In genomic region chrX:41178201-41178600, GRCh38 we compare ENCODE assay signal across 16 cellular contexts.
DNase-seq lines count a peak whose midpoint lies in the region; ATAC-seq, FAIRE-seq and TF ChIP-seq lines count a peak whose summit lies in the region.
"Had no signal": no experiment of that assay in that cellular context is flagged by ENCODE, and none has a peak within 500 bp of the region (broad histone marks: within the 10 kb centered on the region; RNA-seq: fewer than 3 reads in every experiment).

No MANE protein-coding gene starts in this region.

- no peak overlapping the region for H2BK20ac ChIP-seq in H9 (ENCODE audit: low read depth, low read length, poor library complexity, severe bottlenecking)

- no peak overlapping the region for H2AK5ac ChIP-seq in H9 (ENCODE audit: insufficient read length, low read length)

- H4K91ac ChIP-seq in H9 (ENCODE audit: insufficient read length, low read depth, low read length) = no peak overlapping the region

- DNase-seq in NCI-H2171 treated with DMSO at 0.1 percent for 48 hours (lab: John Stamatoyannopoulos, UW) = peak; percentile 24
- DNase-seq in NCI-H2171 (lab: John Stamatoyannopoulos, UW) = no peak
- peak in 3 of 5 donors; percentile 1 to 48 (median 21) for DNase-seq in CD8-positive, alpha-beta memory T cell
- no peak for DNase-seq in H9
- DNase-seq in GM12878 (ENCODE audit: low read depth, low spot score) = peak; percentile 54
- DNase-seq in GM19238 (ENCODE audit: insufficient read length, low spot score) = no peak
- DNase-seq: kidney glomerular epithelial cell, NCI-H1048, retina, WERI-Rb-1 had no signal

- TF ChIP-seq POLR2A in GM12878 (IDR thresholded peaks at IDR 0.05; ENCODE audit: low read depth, low read length) = no peak

- H3K79me2 ChIP-seq in H9 (ENCODE audit: insufficient read depth, low read length) (peaks cover 5% of the 10 kb centered on the region; the same call in 1 of the 2 replicates), GM12878 (ENCODE audit: control insufficient read depth, insufficient read depth, low read length) (no peaks in the 10 kb centered on the region; the same call in 1 of the 2 replicates)

- no peak overlapping the region for H3T11ph ChIP-seq in H9 (ENCODE audit: low read length)

- H3K23ac ChIP-seq in H9 (ENCODE audit: insufficient read length, low read depth, low read length) = no peak overlapping the region

- no peak for TF ChIP-seq CTCF in H9 (conservative IDR thresholded peaks at IDR 0.05)
- TF ChIP-seq CTCF in GM12878 (IDR thresholded peaks at IDR 0.05 in 2 of 3, conservative IDR thresholded peaks at IDR 0.05 in 1 of 3; ENCODE audit: control insufficient read depth in 2 of 3, extremely low read depth in 1 of 3, insufficient read depth in 1 of 3, low read depth in 3 of 3, low read length in 3 of 3) = no peak

- no peaks in the 10 kb centered on the region for H3K27me3 Mint-ChIP-seq in CD8-positive, alpha-beta memory T cell
- no peaks in the 10 kb centered on the region for H3K27me3 Mint-ChIP-seq in H9 (ENCODE audit: low read depth)
- H3K27me3 Mint-ChIP-seq: IgD-negative memory B cell had no signal

- CTCF ChIA-PET in CD8-positive, alpha-beta memory T cell (lab: Charles Lee) = no interaction called here
- CTCF ChIA-PET in GM12878 (lab: Yijun Ruan, JAX) = interaction anchor here (2.7 to 9.8 kb wide), 5 partner anchors 55 to 582 kb away, joined by 13 to 227 read pairs (median 39); no protein-coding TSS in a partner anchor

- peaks cover 13% of the 10 kb centered on the region for H3K4me1 ChIP-seq in CD8-positive, alpha-beta memory T cell (ENCODE audit: insufficient read depth, low read length)
- H3K4me1 ChIP-seq in H9 (ENCODE audit: insufficient read depth, low read length) (no peaks in the 10 kb centered on the region; the same call in 1 of the 2 replicates), GM12878 (ENCODE audit: control insufficient read depth, insufficient read depth, low read length) (peaks cover 8% of the 10 kb centered on the region)

- no peak overlapping the region for H2BK15ac ChIP-seq in H9 (ENCODE audit: low read depth, low read length)

- H3K4me3 ChIP-seq in CD8-positive, alpha-beta memory T cell (ENCODE audit: low read length) = no peak overlapping the region
- H3K4me3 ChIP-seq in GM12878 = no peak overlapping the region
- H3K4me3 ChIP-seq: hepatocyte had no signal

- H3K27ac ChIP-seq in CD8-positive, alpha-beta memory T cell (ENCODE audit: low read depth, low read length) = no peak overlapping the region
- no peak overlapping the region for H3K27ac ChIP-seq in H9 (ENCODE audit: insufficient read length, low read depth, low read length)
- no peak overlapping the region for H3K27ac ChIP-seq in GM12878 (ENCODE audit: control insufficient read depth, insufficient read depth)
- H3K27ac ChIP-seq: hepatocyte, WERI-Rb-1 had no signal

- peak; percentile 72 for ATAC-seq in GM12878
- no peak for ATAC-seq in GM21526 (IDR thresholded peaks at IDR 0.05; ENCODE audit: low FRiP score, unreplicated experiment)
- no peak for ATAC-seq in HG03139 (IDR thresholded peaks at IDR 0.05; ENCODE audit: unreplicated experiment)

- H3K4me1 Mint-ChIP-seq in CD8-positive, alpha-beta memory T cell = peaks cover 35 to 52% (median 46%) of the 10 kb centered on the region in 3 donors
- peaks cover 11 to 46% of the 10 kb centered on the region in 2 experiments for H3K4me1 Mint-ChIP-seq in H9
- H3K4me1 Mint-ChIP-seq: mesothelial cell of epicardium had no signal

- H3K18ac ChIP-seq in H9 (ENCODE audit: insufficient read length, low read depth, low read length) = no peak overlapping the region

- H3K36me3 ChIP-seq in CD8-positive, alpha-beta memory T cell (ENCODE audit: insufficient read depth, low read length) = peaks cover 3% of the 10 kb centered on the region
- peaks cover 0 to 4% of the 10 kb centered on the region in 2 experiments; a peak in 2 of 4 replicates for H3K36me3 ChIP-seq in GM12878 (ENCODE audit: control insufficient read depth in 2 of 2, insufficient read depth in 2 of 2, low read length in 1 of 2)

- whole genome bisulfite sequencing in H9 (ENCODE audit: extremely low coverage, insufficient read length, low lambda C conversion rate) = no CpG with 5 or more reads among the region's 7 CpGs
- WGBS in GM12878 (ENCODE audit: insufficient coverage, insufficient replicate concordance, low lambda C conversion rate, missing lambda C conversion rate) = 64% methylated on average over 5 of the region's 7 CpGs

- peak; percentile 44 for FAIRE-seq in GM12878 (lab: Jason Lieb, UNC)

- H4K20me1 ChIP-seq in H9 (ENCODE audit: control insufficient read depth, insufficient read depth, insufficient read length) (no peaks in the 10 kb centered on the region), GM12878 (ENCODE audit: control insufficient read depth, insufficient read depth) (no peaks in the 10 kb centered on the region)

- peaks cover 9% of the 10 kb centered on the region for H3K79me1 ChIP-seq in H9 (ENCODE audit: insufficient read depth, low read depth, low read length, poor library complexity, severe bottlenecking)

- in situ Hi-C loops in GM12878 (cut with MboI) = no loop called here

- no peak overlapping the region for H4K5ac ChIP-seq in H9 (ENCODE audit: insufficient read length, low read depth, low read length)

- peaks cover 4 to 44% (median 18%) of the 10 kb centered on the region in 3 donors for H3K36me3 Mint-ChIP-seq in CD8-positive, alpha-beta memory T cell
- peaks cover 24 to 72% (median 70%) of the 10 kb centered on the region in 3 experiments for H3K36me3 Mint-ChIP-seq in H9 (ENCODE audit: insufficient read depth in 1 of 3, low read depth in 3 of 3)
- H3K36me3 Mint-ChIP-seq: IgD-negative memory B cell had no signal

- SMC1A ChIA-PET in GM12878 (lab: Charles Lee; ENCODE audit: uncharacterized antibody, unreplicated experiment) = interaction anchor here (0.7 to 11.4 kb wide), 7 partner anchors 36 to 526 kb away, joined by 3 to 163 read pairs (median 4); no protein-coding TSS in a partner anchor

- H3K9me3 Mint-ChIP-seq in CD8-positive, alpha-beta memory T cell = no peaks in the 10 kb centered on the region
- H3K9me3 Mint-ChIP-seq in H9 = peaks cover 49 to 57% of the 10 kb centered on the region in 2 experiments
- H3K9me3 Mint-ChIP-seq: CD14-positive monocyte, IgD-negative memory B cell had no signal

- H3K9ac ChIP-seq in H9 (ENCODE audit: extremely low read depth, insufficient read length, low read length) (no peak overlapping the region), GM12878 (ENCODE audit: control insufficient read depth, insufficient read depth, low read length) (no peak overlapping the region)

- peak overlapping the region in 2 of 8 donors; percentile 36 to 70 for H3K27ac Mint-ChIP-seq in CD8-positive, alpha-beta memory T cell
- H3K27ac Mint-ChIP-seq in H9 = peak overlapping the region in 2 of 3 experiments; percentile 6 to 55; a peak in 3 of 7 replicates
- H3K27ac Mint-ChIP-seq: CD14-positive monocyte, IgD-negative memory B cell, mesothelial cell of epicardium had no signal

- no peak overlapping the region for H4K8ac ChIP-seq in H9 (replicated peaks; ENCODE audit: insufficient read length, low read depth, low read length)

- H3K56ac ChIP-seq in H9 (ENCODE audit: insufficient read length, low read depth, low read length) = no peak overlapping the region

- RAD21 ChIA-PET in GM12878 (lab: Charles Lee; ENCODE audit: unreplicated experiment) = interaction anchor here (0.6 to 10.5 kb wide), 3 partner anchors 59 to 298 kb away, joined by 3 to 116 read pairs (median 37); no protein-coding TSS in a partner anchor

- no peak overlapping the region for H3K14ac ChIP-seq in H9 (ENCODE audit: insufficient read depth, low read length)

- no peak for TF ChIP-seq RAD21 in GM12878 (IDR thresholded peaks at IDR 0.05; ENCODE audit: insufficient read depth, low read depth, low read length)

- H2BK120ac ChIP-seq in H9 (ENCODE audit: low read depth, low read length, poor library complexity, severe bottlenecking) = no peak overlapping the region

- POLR2A ChIA-PET in CD8-positive, alpha-beta memory T cell (lab: Charles Lee) = no interaction called here
- POLR2A ChIA-PET in GM12878 (lab: Charles Lee) = interaction anchor here (0.6 to 1.1 kb wide), 2 partner anchors 10 to 205 kb away, joined by 3 to 9 read pairs; no protein-coding TSS in a partner anchor

- intact Hi-C loops in GM12878 (cut with micrococcal nuclease; ENCODE audit: unreplicated experiment) = no loop called here

- H3K27me3 ChIP-seq in CD8-positive, alpha-beta memory T cell (ENCODE audit: insufficient read depth, low read length, poor library complexity, severe bottlenecking) = no peaks in the 10 kb centered on the region
- H3K27me3 ChIP-seq in H9 (ENCODE audit: insufficient read depth, low read length) (no peaks in the 10 kb centered on the region), GM12878 (replicated peaks in 1 of 2; ENCODE audit: control insufficient read depth in 2 of 2, insufficient read depth in 2 of 2, low read length in 1 of 2) (no peaks in the 10 kb centered on the region)
- H3K27me3 ChIP-seq: hepatocyte had no signal

- H3K4me2 ChIP-seq in H9 (ENCODE audit: insufficient read depth, insufficient read length, low read length) (no peak overlapping the region), GM12878 (ENCODE audit: control insufficient read depth, insufficient read depth) (no peak overlapping the region)
- H3K4me2 ChIP-seq: hepatocyte had no signal

- TF ChIP-seq EP300 in GM12878 (IDR thresholded peaks at IDR 0.05; ENCODE audit: borderline replicate concordance in 1 of 2, control insufficient read depth in 1 of 2, low read depth in 2 of 2, low read length in 2 of 2) = no peak

- H2BK5ac ChIP-seq in H9 (ENCODE audit: insufficient read length, low read length) = no peak overlapping the region

- no TSS peak for BruUV-seq in GM12878 (replicated peaks; lab: Mats Ljungman, UMichigan)

- no peaks in the 10 kb centered on the region for H3K9me3 ChIP-seq in CD8-positive, alpha-beta memory T cell (ENCODE audit: low read length)
- H3K9me3 ChIP-seq in H9 (ENCODE audit: control insufficient read depth, low read depth, low read length) = no peaks in the 10 kb centered on the region
- no peaks in the 10 kb centered on the region for H3K9me3 ChIP-seq in GM12878 (replicated peaks; ENCODE audit: control insufficient read depth, insufficient read depth, low read length)

- peak overlapping the region in 3 of 7 donors; percentile 16 to 75 (median 23) for H3K4me3 Mint-ChIP-seq in CD8-positive, alpha-beta memory T cell
- no peak overlapping the region for H3K4me3 Mint-ChIP-seq in H9
- H3K4me3 Mint-ChIP-seq: CD14-positive monocyte, IgD-negative memory B cell, mesothelial cell of epicardium had no signal

- H2BK12ac ChIP-seq in H9 (ENCODE audit: insufficient read length, low read depth, low read length) = no peak overlapping the region

- H3K23me2 ChIP-seq in H9 (ENCODE audit: insufficient read length, low read depth, low read length, poor library complexity, severe bottlenecking) = no peaks in the 10 kb centered on the region

- no peak overlapping the region for H3K4ac ChIP-seq in H9 (ENCODE audit: low read depth, low read length)

- H2AFZ ChIP-seq in H9 (ENCODE audit: low read length) (no peak overlapping the region), GM12878 (ENCODE audit: control insufficient read depth, low read depth, low read length) (no peak overlapping the region)
- H2AFZ ChIP-seq: hepatocyte had no signal

TF ChIP-seq in GM12878, 131 proteins besides CTCF, POLR2A, EP300 and RAD21 (continues in another document):
- TF ChIP-seq JUND (IDR thresholded peaks at IDR 0.05; ENCODE audit: low read depth, low read length) = no peak
- peak; percentile 88 for TF ChIP-seq MTA2 (IDR thresholded peaks at IDR 0.05; ENCODE audit: low read depth)
- TF ChIP-seq STAT1 (conservative IDR thresholded peaks at IDR 0.05) = no peak
- no peak for TF ChIP-seq YBX1 (IDR thresholded peaks at IDR 0.05)

Comparison
In these comparisons a context has a peak if more than half of its experiments do, and no peak if none do; other contexts are left out.
1. DNase-seq: peak in NCI-H2171 treated with DMSO at 0.1 percent for 48 hours (single experiment), CD8-positive, alpha-beta memory T cell (3 of 5) and GM12878 (single experiment); none in NCI-H2171 (single experiment), H9 (single experiment) and GM19238 (single experiment).